ENCODE assay signal across 1 cellular context in genomic region chr1:8818325-8818775, GRCh38.
TF ChIP-seq lines count a peak whose summit lies in the region.

No MANE protein-coding gene starts in this region.

TF ChIP-seq in HepG2, 621 proteins besides CTCF, POLR2A, EP300 and RAD21 (continued from another document):
- no peak for TF ChIP-seq SOX13 (IDR thresholded peaks at IDR 0.05)
- peak in 1 of 2 experiments; percentile 23; a peak in 1 of 4 replicates for TF ChIP-seq SOX13 (CRISPR knock-in tag; conservative IDR thresholded peaks at IDR 0.05 in 1 of 2, IDR thresholded peaks at IDR 0.05 in 1 of 2)
- TF ChIP-seq FOXO4 (CRISPR knock-in tag; conservative IDR thresholded peaks at IDR 0.05): no peak
- TF ChIP-seq REL (CRISPR knock-in tag; conservative IDR thresholded peaks at IDR 0.05): no peak
- no peak for TF ChIP-seq NFE2L2 (IDR thresholded peaks at IDR 0.05; ENCODE audit: low read length)
- 0 out of 2 replicates have a peak, but pooled peaks have one; percentile 21 for TF ChIP-seq ZMAT3 (CRISPR knock-in tag; conservative IDR thresholded peaks at IDR 0.05)
- TF ChIP-seq ZNF784 (CRISPR knock-in tag; IDR thresholded peaks at IDR 0.05; ENCODE audit: borderline replicate concordance): peak; percentile 12; the same call in 1 of the 2 replicates
- no peak for TF ChIP-seq SOX6 (IDR thresholded peaks at IDR 0.05)
- peak; percentile 15; the same call in 1 of the 2 replicates for TF ChIP-seq SOX6 (CRISPR knock-in tag; IDR thresholded peaks at IDR 0.05)
- 0 out of 2 replicates have a peak, but pooled peaks have one; percentile 22 for TF ChIP-seq NAIF1 (CRISPR knock-in tag; IDR thresholded peaks at IDR 0.05; ENCODE audit: borderline replicate concordance)
- TF ChIP-seq ATF1 (CRISPR knock-in tag; IDR thresholded peaks at IDR 0.05): 0 out of 2 replicates have a peak, but pooled peaks have one; percentile 8
TF ChIP-seq in HepG2: peak in this region for 9.
